16 cellular contexts compared by ENCODE assay signal in the genomic region with DNA sequence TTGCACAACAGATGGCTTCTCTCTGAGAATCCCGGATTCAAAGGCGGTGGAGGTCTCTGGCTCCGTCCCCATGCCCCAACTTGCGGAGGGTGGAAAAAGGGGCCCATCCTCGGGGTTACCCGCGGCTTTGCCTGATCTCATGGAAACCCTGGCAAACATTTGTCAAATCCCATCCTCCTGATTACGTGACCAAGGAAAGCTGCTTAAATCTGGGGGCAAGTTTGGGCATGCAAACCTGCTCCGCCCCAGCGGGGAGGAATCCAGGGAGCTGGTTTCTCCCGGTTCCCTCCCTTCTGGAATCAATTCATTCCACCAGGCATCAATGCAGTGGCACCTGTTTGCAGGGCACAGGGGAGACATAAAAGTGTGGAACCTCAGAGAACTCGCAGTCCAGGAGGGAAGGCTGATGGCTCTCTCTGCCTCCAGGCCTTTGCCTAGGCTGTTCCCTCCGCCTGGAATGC. TPM values are rescaled to one million over a fixed set of nuclear protein-coding genes. Genes with fewer than 3 reads are reported as not detected.
A peak's percentile ranks its signal among the peaks of the same experiment; 100 is the strongest.
DNase-seq lines count a peak whose midpoint lies in the region; ATAC-seq, FAIRE-seq and TF ChIP-seq lines count a peak whose summit lies in the region.
"Had no signal": no experiment of that assay in that cellular context is flagged by ENCODE, and none has a peak within 500 bp of the region (broad histone marks: within the 10 kb centered on the region; RNA-seq: fewer than 3 reads in every experiment).

No MANE protein-coding gene starts in this region.

- in situ Hi-C loops in IMR-90 (cut with MboI; ENCODE audit: low sequenced_read_pairs): no loop called here

- H3K4me1 Mint-ChIP-seq in Caco-2 (ENCODE audit: low read depth, unreplicated experiment) (no peaks in the 10 kb centered on the region), type B pancreatic cell (ENCODE audit: unreplicated experiment) (peaks cover 4% of the 10 kb centered on the region)

- H3K14ac ChIP-seq in IMR-90 (replicated peaks; ENCODE audit: low read depth, low read length) (no peak overlapping the region), H1 (ENCODE audit: insufficient read length) (no peak overlapping the region)

- H3K27ac Mint-ChIP-seq in Caco-2 (ENCODE audit: unreplicated experiment) (peak overlapping the region; percentile 13), type B pancreatic cell (no peak overlapping the region)
- no peak overlapping the region for H3K27ac Mint-ChIP-seq in activated naive CD4-positive, alpha-beta T cell treated with anti-CD3 and anti-CD28 coated beads, Interleukin-2, amount 50 U/mL, for 72 hours
- H3K27ac Mint-ChIP-seq: activated naive CD8-positive, alpha-beta T cell had no signal

- H2BK15ac ChIP-seq in IMR-90 (ENCODE audit: low read depth, low read length) (no peak overlapping the region), H1 (ENCODE audit: low read length) (no peak overlapping the region)

- no TSS peak for BruUV-seq in Caco-2 (replicated peaks; lab: Mats Ljungman, UMichigan)
- BruUV-seq in IMR-90 (replicated peaks; lab: Mats Ljungman, UMichigan): no TSS peak

- H3K4me2 ChIP-seq in IMR-90 (ENCODE audit: low read depth, low read length): no peak overlapping the region
- no peak overlapping the region for H3K4me2 ChIP-seq in H1 (ENCODE audit: insufficient read depth in 1 of 2, low read depth in 2 of 2, low read length in 2 of 2)
- no peak overlapping the region for H3K4me2 ChIP-seq in Karpas-422 (ENCODE audit: low read depth, low read length, poor library complexity, severe bottlenecking)

- no peak for FAIRE-seq in H1 (lab: Jason Lieb, UNC)
- FAIRE-seq: endothelial cell of umbilical vein had no signal

- TF ChIP-seq RAD21 in IMR-90 (IDR thresholded peaks at IDR 0.05; ENCODE audit: low read length) (no peak), H1 (IDR thresholded peaks at IDR 0.05 in 1 of 2, conservative IDR thresholded peaks at IDR 0.05 in 1 of 2; ENCODE audit: low read depth in 2 of 2, low read length in 2 of 2) (no peak)

- no peak overlapping the region for H4K8ac ChIP-seq in IMR-90 (ENCODE audit: low read depth in 2 of 2, low read length in 2 of 2)
- H4K8ac ChIP-seq in H1 (ENCODE audit: extremely low read depth, insufficient read depth, low read length): no peak overlapping the region

- H3K79me1 ChIP-seq in IMR-90 (ENCODE audit: low read depth in 1 of 2, low read length in 2 of 2): no peaks in the 10 kb centered on the region
- no peaks in the 10 kb centered on the region for H3K79me1 ChIP-seq in H1 (ENCODE audit: low read depth, low read length)

- H3K36me3 ChIP-seq in Caco-2 (ENCODE audit: control insufficient read depth, insufficient read depth, low read length): no peaks in the 10 kb centered on the region
- H3K36me3 ChIP-seq in IMR-90 (ENCODE audit: control insufficient read depth, insufficient read depth, low read length): no peaks in the 10 kb centered on the region
- H3K36me3 ChIP-seq in H1 (ENCODE audit: control insufficient read depth in 2 of 4, insufficient read depth in 4 of 4, low read length in 3 of 4): no peaks in the 10 kb centered on the region
- no peaks in the 10 kb centered on the region for H3K36me3 ChIP-seq in Karpas-422 (ENCODE audit: insufficient read depth, low read length)
- H3K36me3 ChIP-seq: heart left ventricle had no signal

- no peaks in the 10 kb centered on the region for H3K9me2 ChIP-seq in Karpas-422 (replicated peaks; ENCODE audit: insufficient read depth, low read length)

- H3K9me3 Mint-ChIP-seq in Caco-2 (ENCODE audit: unreplicated experiment): no peaks in the 10 kb centered on the region
- no peaks in the 10 kb centered on the region for H3K9me3 Mint-ChIP-seq in activated naive CD4-positive, alpha-beta T cell treated with anti-CD3 and anti-CD28 coated beads, Interleukin-2, amount 50 U/mL, for 72 hours
- no peaks in the 10 kb centered on the region for H3K9me3 Mint-ChIP-seq in type B pancreatic cell

- H2BK120ac ChIP-seq in IMR-90 (ENCODE audit: low read depth, low read length) (no peak overlapping the region), H1 (replicated peaks; ENCODE audit: low read depth, low read length) (no peak overlapping the region)

- intact Hi-C loops in Caco-2 (cut with micrococcal nuclease; ENCODE audit: unreplicated experiment) (no loop called here), IMR-90 (cut with micrococcal nuclease) (no loop called here)

- H3K27me3 ChIP-seq in Caco-2 (replicated peaks; ENCODE audit: control insufficient read depth, insufficient read depth, low read length): no peaks in the 10 kb centered on the region; the same call in 1 of the 2 replicates
- no peaks in the 10 kb centered on the region for H3K27me3 ChIP-seq in IMR-90 (ENCODE audit: control insufficient read depth, insufficient read depth, low read length)
- H3K27me3 ChIP-seq in H1 (replicated peaks in 1 of 4; ENCODE audit: control insufficient read depth in 3 of 4, extremely low read depth in 1 of 4, insufficient read depth in 3 of 4, low read length in 3 of 4): no peaks in the 10 kb centered on the region
- H3K27me3 ChIP-seq in Karpas-422 (ENCODE audit: low read length): no peaks in the 10 kb centered on the region

- H3K9ac ChIP-seq in IMR-90 (ENCODE audit: low read depth, low read length) (no peak overlapping the region), H1 (replicated peaks in 1 of 4; ENCODE audit: extremely low read depth in 1 of 4, low read depth in 3 of 4, low read length in 3 of 4) (no peak overlapping the region), Karpas-422 (ENCODE audit: low read length) (no peak overlapping the region)

- H2BK20ac ChIP-seq in IMR-90 (ENCODE audit: low read depth, low read length): no peak overlapping the region
- no peak overlapping the region for H2BK20ac ChIP-seq in H1 (ENCODE audit: low read length)

- no peak overlapping the region for H3K56ac ChIP-seq in IMR-90 (ENCODE audit: extremely low read depth, insufficient read depth, low read length)
- no peak overlapping the region for H3K56ac ChIP-seq in H1 (replicated peaks; ENCODE audit: insufficient read length, low read depth, low read length)

- H3K18ac ChIP-seq in IMR-90 (ENCODE audit: low read depth, low read length) (no peak overlapping the region), H1 (ENCODE audit: extremely low read depth, low read length) (no peak overlapping the region; the same call in 1 of the 2 replicates)

- no peak overlapping the region for H2AK5ac ChIP-seq in IMR-90 (ENCODE audit: low read depth, low read length)
- no peak overlapping the region for H2AK5ac ChIP-seq in H1 (ENCODE audit: low read depth, low read length)

- TF ChIP-seq EP300 in H1 (IDR thresholded peaks at IDR 0.05; ENCODE audit: borderline replicate concordance in 1 of 2, low read depth in 2 of 2, low read length in 2 of 2): no peak

- WGBS in IMR-90 (ENCODE audit: extremely low coverage in 2 of 2, insufficient read length in 1 of 2), 2 experiments: 95% methylated on average over 4 of the region's 13 CpGs; no CpG with 5 or more reads in 1 of the 2 experiments
- WGBS in H1 (ENCODE audit: extremely low coverage in 1 of 2, insufficient coverage in 1 of 2, insufficient read length in 1 of 2, insufficient replicate concordance in 2 of 2, low coverage in 1 of 2, low lambda C conversion rate in 2 of 2, missing lambda C conversion rate in 1 of 2), 2 experiments: 87% methylated on average over 13 of the region's 13 CpGs; no CpG with 5 or more reads in 1 of the 2 experiments

- CTCF ChIA-PET in Caco-2 (lab: Charles Lee) (no interaction called here), IMR-90 (lab: Yijun Ruan, JAX) (no interaction called here), H1 (lab: Charles Lee; ENCODE audit: partially characterized antibody) (interaction anchor here (1.0 to 1.5 kb wide), 3 partner anchors 9 to 24 kb away, joined by 3 to 5 read pairs (median 3); no protein-coding TSS in a partner anchor)

- H2AK9ac ChIP-seq in IMR-90 (replicated peaks; ENCODE audit: low read depth, low read length, poor library complexity): no peak overlapping the region

- H2BK5ac ChIP-seq in IMR-90 (ENCODE audit: low read depth, low read length, poor library complexity, severe bottlenecking) (no peak overlapping the region), H1 (ENCODE audit: low read depth, low read length) (0 out of 2 replicates have a peak overlapping the region, but pooled peaks have one; percentile 66)

- dilution Hi-C loops in IMR-90 (cut with HindIII; ENCODE audit: low sequenced_read_pairs, unreplicated experiment): no loop called here

- TF ChIP-seq CTCF in Caco-2 (IDR thresholded peaks at IDR 0.05; ENCODE audit: insufficient read depth in 1 of 2, low read depth in 1 of 2, low read length in 1 of 2, severe bottlenecking in 1 of 2, unreplicated experiment in 1 of 2): no peak
- no peak for TF ChIP-seq CTCF in IMR-90 (conservative IDR thresholded peaks at IDR 0.05; ENCODE audit: low read depth, low read length)
- TF ChIP-seq CTCF in H1 (IDR thresholded peaks at IDR 0.05; ENCODE audit: control extremely low read depth in 1 of 3, insufficient read depth in 1 of 3, low read depth in 1 of 3, low read length in 3 of 3): no peak
- TF ChIP-seq CTCF in type B pancreatic cell (conservative IDR thresholded peaks at IDR 0.05): no peak

- TF ChIP-seq POLR2A in IMR-90 (IDR thresholded peaks at IDR 0.05; ENCODE audit: low read depth, low read length) (no peak), H1 (IDR thresholded peaks at IDR 0.05; ENCODE audit: control extremely low read depth in 1 of 2, low read depth in 2 of 2, low read length in 2 of 2) (no peak)

- H3K4me1 ChIP-seq in Caco-2: peaks cover 14% of the 10 kb centered on the region
- H3K4me1 ChIP-seq in IMR-90 (ENCODE audit: control insufficient read depth, insufficient read depth, low read length): peaks cover 2% of the 10 kb centered on the region; the same call in 1 of the 2 replicates
- peaks cover 0 to 7% (median 4%) of the 10 kb centered on the region in 4 experiments; a peak in 5 of 7 replicates for H3K4me1 ChIP-seq in H1 (replicated peaks in 1 of 4; ENCODE audit: control insufficient read depth in 3 of 4, insufficient read depth in 4 of 4, low read length in 3 of 4)
- H3K4me1 ChIP-seq in Karpas-422 (ENCODE audit: low read length): peaks cover 7% of the 10 kb centered on the region
- H3K4me1 ChIP-seq: heart left ventricle had no signal

- no peak overlapping the region for H3K23ac ChIP-seq in IMR-90 (ENCODE audit: low read depth, low read length)
- no peak overlapping the region for H3K23ac ChIP-seq in H1 (ENCODE audit: insufficient read length)

- no peaks in the 10 kb centered on the region for H3K23me2 ChIP-seq in H1 (ENCODE audit: low read depth, low read length)

- DNase-seq in Caco-2 (peak; percentile 39 to 50), IMR-90 (no peak), NCI-H524 treated with DMSO at 0.1 percent for 48 hours (lab: John Stamatoyannopoulos, UW) (peak; percentile 91), H1 (ENCODE audit: low read depth in 1 of 2, low spot score in 2 of 2) (no peak), Karpas-422 (no peak), type B pancreatic cell (ENCODE audit: extremely low spot score, unreplicated experiment) (no peak)
- no peak for DNase-seq in stimulated activated naive CD4-positive, alpha-beta T cell (lab: John Stamatoyannopoulos, UW)
- DNase-seq in activated naive CD4-positive, alpha-beta T cell treated with anti-CD3 and anti-CD28 coated beads, Interleukin-2, amount 50 U/mL, for 72 hours (ENCODE audit: low spot score in 2 of 2): no peak
- DNase-seq: activated CD4-positive, alpha-beta T cell treated with anti-CD3 and anti-CD28 coated beads for 1 hour; left cardiac atrium; NCI-H1092; OCI-M1; SW 1271 had no signal

- H3K27me3 Mint-ChIP-seq in Caco-2 (ENCODE audit: insufficient read depth, unreplicated experiment) (no peaks in the 10 kb centered on the region), type B pancreatic cell (peaks cover 3% of the 10 kb centered on the region)

- H3K79me2 ChIP-seq in H1 (ENCODE audit: control insufficient read depth in 1 of 2, insufficient read depth in 2 of 2, low read length in 2 of 2) (no peaks in the 10 kb centered on the region), Karpas-422 (ENCODE audit: low read length) (no peaks in the 10 kb centered on the region)

- no peak overlapping the region for H2BK12ac ChIP-seq in H1 (ENCODE audit: low read depth, low read length)

- H2AFZ ChIP-seq in IMR-90 (replicated peaks; ENCODE audit: low read length, poor library complexity) (peak overlapping the region; percentile 5), H1 (ENCODE audit: low read length) (no peak overlapping the region), Karpas-422 (ENCODE audit: low read length) (no peak overlapping the region)

- no peak overlapping the region for H3K4me3 Mint-ChIP-seq in Caco-2 (ENCODE audit: unreplicated experiment)
- H3K4me3 Mint-ChIP-seq in type B pancreatic cell: no peak overlapping the region
- H3K4me3 Mint-ChIP-seq: activated naive CD8-positive, alpha-beta T cell had no signal

- no peak for ATAC-seq in IMR-90 (ENCODE audit: low read depth)
- no peak for ATAC-seq in activated naive CD4-positive, alpha-beta T cell treated with anti-CD3 and anti-CD28 coated beads, Interleukin-2, amount 50 U/mL, for 72 hours
- ATAC-seq: heart left ventricle, left cardiac atrium had no signal

- POLR2A ChIA-PET in Caco-2 (lab: Charles Lee) (no interaction called here), IMR-90 (lab: Charles Lee; ENCODE audit: unreplicated experiment) (no interaction called here), H1 (lab: Charles Lee; ENCODE audit: partially characterized antibody) (interaction anchor here (1.0 kb wide), 1 partner anchor 8 kb away, joined by 3 read pairs; no protein-coding TSS in a partner anchor)

- H3K4ac ChIP-seq in IMR-90 (ENCODE audit: low read depth, low read length): no peak overlapping the region
- H3K4ac ChIP-seq in H1 (replicated peaks; ENCODE audit: insufficient read length, low read depth, low read length): no peak overlapping the region

- H4K91ac ChIP-seq in IMR-90 (ENCODE audit: insufficient read depth, low read depth, low read length) (no peak overlapping the region), H1 (replicated peaks; ENCODE audit: insufficient read length, low read length) (no peak overlapping the region)

- no peaks in the 10 kb centered on the region for H3K36me3 Mint-ChIP-seq in Caco-2 (ENCODE audit: insufficient read depth, unreplicated experiment)
- H3K36me3 Mint-ChIP-seq in activated naive CD4-positive, alpha-beta T cell treated with anti-CD3 and anti-CD28 coated beads, Interleukin-2, amount 50 U/mL, for 72 hours: no peaks in the 10 kb centered on the region
- no peaks in the 10 kb centered on the region for H3K36me3 Mint-ChIP-seq in type B pancreatic cell
- H3K36me3 Mint-ChIP-seq: activated naive CD8-positive, alpha-beta T cell had no signal

- H3K9me3 ChIP-seq in Caco-2 (no peaks in the 10 kb centered on the region), IMR-90 (ENCODE audit: control insufficient read depth, insufficient read depth, low read length) (no peaks in the 10 kb centered on the region), H1 (ENCODE audit: insufficient read depth in 2 of 2, low read depth in 1 of 2, low read length in 1 of 2) (no peaks in the 10 kb centered on the region), Karpas-422 (ENCODE audit: low read length) (no peaks in the 10 kb centered on the region)
- H3K9me3 ChIP-seq: heart left ventricle had no signal

- H4K5ac ChIP-seq in IMR-90 (ENCODE audit: low read depth, low read length) (no peak overlapping the region), H1 (ENCODE audit: insufficient read length, low read depth, low read length) (no peak overlapping the region)

- H4K20me1 ChIP-seq in IMR-90 (ENCODE audit: insufficient read depth, low read length) (peaks cover 6% of the 10 kb centered on the region), H1 (replicated peaks in 1 of 2; ENCODE audit: control insufficient read depth in 1 of 2, insufficient read depth in 2 of 2, low read length in 2 of 2) (no peaks in the 10 kb centered on the region), Karpas-422 (ENCODE audit: insufficient read depth, low read depth, low read length) (no peaks in the 10 kb centered on the region)

- H3K4me3 ChIP-seq in Caco-2 (ENCODE audit: low read depth, low read length) (no peak overlapping the region), IMR-90 (ENCODE audit: insufficient read depth, low read depth, low read length) (no peak overlapping the region), H1 (ENCODE audit: extremely low read depth in 1 of 4, insufficient read depth in 2 of 4, low read depth in 3 of 4, low read length in 4 of 4) (no peak overlapping the region), Karpas-422 (ENCODE audit: low read length) (no peak overlapping the region)
- H3K4me3 ChIP-seq: heart left ventricle had no signal

- no peak overlapping the region for H3K27ac ChIP-seq in IMR-90 (ENCODE audit: insufficient read depth, low read length)
- no peak overlapping the region for H3K27ac ChIP-seq in H1 (ENCODE audit: low read depth, low read length)
- no peak overlapping the region for H3K27ac ChIP-seq in Karpas-422 (ENCODE audit: low read length)
- H3K27ac ChIP-seq: heart left ventricle had no signal

- no peaks in the 10 kb centered on the region for H3K9me1 ChIP-seq in IMR-90 (ENCODE audit: insufficient read depth, low read length)

RNA-seq across cellular contexts. Expression of gene TRPV4, which starts 12.2 kb away (rescaled TPM):
- total RNA-seq in Caco-2 (2022) (not detected in 2 replicates), IMR-90 (2012; rRNA removed) (1.1 TPM in 2 replicates), type B pancreatic cell (ENCODE audit: low replicate concordance) (2.1 and 3.1 TPM in 2 replicates)
- polyA plus RNA-seq in IMR-90 (2012; rRNA removed) (6.1 and 6.6 TPM in 2 replicates), H1 (2011; rRNA removed) (6.2 and 6.4 TPM in 2 replicates)
- polyA plus RNA-seq in IMR-90 (2012; cell fraction: cytosol; rRNA removed): 4.6 and 7.1 TPM in 2 replicates
- 10.1 and 18.5 TPM in 2 replicates for polyA plus RNA-seq in IMR-90 (2012; cell fraction: nucleus; rRNA removed; ENCODE audit: low replicate concordance)
- 2.1 and 2.5 TPM in 2 replicates for total RNA-seq in H1 (2021; fragmentation: NEBNext Ultra II Directional; extraction: Animal tissue kit (Norgen Biotek cat#: 25700))
- 3.3 TPM for polyA plus RNA-seq in H1 (2011; cell fraction: cytosol; rRNA removed)
- 7.3 TPM for polyA plus RNA-seq in H1 (2011; cell fraction: nucleus; rRNA removed)
- polyA plus RNA-seq in H1 (2012, experiment 1 of 2): 1.8 to 3.5 TPM (median 2.6 TPM) in 4 replicates
- polyA plus RNA-seq in H1 (2012, experiment 2 of 2): 2.1 TPM
- polyA plus RNA-seq in H1 (2013, experiment 1 of 2): 3.2 TPM
- 3.2 TPM for polyA plus RNA-seq in H1 (2013, experiment 2 of 2)
- 6.7 and 9.3 TPM in 2 replicates for polyA minus RNA-seq in H1 (2011; rRNA and poly(A)+ RNA removed)
- polyA minus RNA-seq in H1 (2011; cell fraction: cytosol; rRNA and poly(A)+ RNA removed): 2.4 TPM
- polyA minus RNA-seq in H1 (2011; cell fraction: nucleus; rRNA and poly(A)+ RNA removed): 4.8 TPM
- not detected for total RNA-seq in activated naive CD4-positive, alpha-beta T cell treated with anti-CD3 and anti-CD28 coated beads, Interleukin-2, amount 50 U/mL, for 72 hours
- not detected in 2 replicates for total RNA-seq in Karpas-422 (2014; rRNA removed; shearing (Covaris generic); ENCODE audit: low replicate concordance)

RNA-seq across cellular contexts. Expression of gene GLTP, which starts 59.4 kb away (rescaled TPM):
- total RNA-seq in Caco-2 (2022) (12.2 and 14.9 TPM in 2 replicates), IMR-90 (2012; rRNA removed) (58.4 and 67.2 TPM in 2 replicates), type B pancreatic cell (ENCODE audit: low replicate concordance) (48.7 and 118 TPM in 2 replicates)
- polyA plus RNA-seq in IMR-90 (2012; rRNA removed) (32.5 and 34.4 TPM in 2 replicates), H1 (2011; rRNA removed) (9.8 and 10.0 TPM in 2 replicates)
- polyA plus RNA-seq in IMR-90 (2012; cell fraction: cytosol; rRNA removed): 23.4 and 23.7 TPM in 2 replicates
- polyA plus RNA-seq in IMR-90 (2012; cell fraction: nucleus; rRNA removed; ENCODE audit: low replicate concordance): 5.7 and 6.9 TPM in 2 replicates
- 24.4 and 26.1 TPM in 2 replicates for total RNA-seq in H1 (2021; fragmentation: NEBNext Ultra II Directional; extraction: Animal tissue kit (Norgen Biotek cat#: 25700))
- polyA plus RNA-seq in H1 (2011; cell fraction: cytosol; rRNA removed): 12.2 TPM
- polyA plus RNA-seq in H1 (2011; cell fraction: nucleus; rRNA removed): 8.2 TPM
- 15.6 to 22.3 TPM (median 17.5 TPM) in 4 replicates for polyA plus RNA-seq in H1 (2012, experiment 1 of 2)
- 14.4 TPM for polyA plus RNA-seq in H1 (2012, experiment 2 of 2)
- 31.7 TPM for polyA plus RNA-seq in H1 (2013, experiment 1 of 2)
- 35.2 TPM for polyA plus RNA-seq in H1 (2013, experiment 2 of 2)
- 18.8 and 24.0 TPM in 2 replicates for polyA minus RNA-seq in H1 (2011; rRNA and poly(A)+ RNA removed)
- 18.6 TPM for polyA minus RNA-seq in H1 (2011; cell fraction: cytosol; rRNA and poly(A)+ RNA removed)
- 4.0 TPM for polyA minus RNA-seq in H1 (2011; cell fraction: nucleus; rRNA and poly(A)+ RNA removed)
- total RNA-seq in activated naive CD4-positive, alpha-beta T cell treated with anti-CD3 and anti-CD28 coated beads, Interleukin-2, amount 50 U/mL, for 72 hours: 10 to 100 TPM; 22.2 to 24.9 TPM
- total RNA-seq in Karpas-422 (2014; rRNA removed; shearing (Covaris generic); ENCODE audit: low replicate concordance): 26.5 and 29.5 TPM in 2 replicates

Comparison
In these comparisons a context has a peak if more than half of its experiments do, and no peak if none do; other contexts are left out.
1. DNase-seq: peak in Caco-2 (2 of 2) and NCI-H524 treated with DMSO at 0.1 percent for 48 hours (single experiment); none in IMR-90 (single experiment), H1 (0 of 2), stimulated activated naive CD4-positive, alpha-beta T cell (0 of 6), activated naive CD4-positive, alpha-beta T cell treated with anti-CD3 and anti-CD28 coated beads, Interleukin-2, amount 50 U/mL, for 72 hours (0 of 2), Karpas-422 (single experiment) and type B pancreatic cell (single experiment).